In the genomic region with DNA sequence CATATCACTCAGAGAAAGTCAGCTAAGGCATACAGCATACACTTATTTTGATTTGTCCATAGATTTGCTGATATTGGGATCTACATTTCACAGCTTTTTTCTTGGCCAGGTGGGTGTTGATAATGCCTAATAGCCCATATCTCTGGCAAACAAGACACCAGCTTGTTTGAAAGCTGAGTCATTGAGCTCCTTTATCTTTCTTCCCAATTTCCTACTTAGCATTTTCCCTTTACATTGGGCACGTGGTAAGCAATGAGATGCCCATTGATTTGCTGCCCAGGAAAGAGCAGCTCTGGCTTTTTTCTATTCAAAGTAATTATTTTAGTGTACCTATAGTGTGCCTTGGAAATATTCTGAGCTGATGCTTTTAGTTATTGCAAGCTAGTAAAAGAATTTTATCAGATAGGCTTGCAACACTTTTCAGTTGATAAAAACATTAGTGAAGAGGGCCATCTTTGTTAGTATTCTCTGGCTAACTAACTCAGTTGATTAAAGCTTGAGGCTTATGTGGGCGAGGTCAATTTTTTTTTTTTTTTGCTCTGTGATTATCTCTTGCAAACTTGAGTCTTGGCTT, we compare ENCODE assay signal across 14 cellular contexts.
"Had no signal": no experiment of that assay in that cellular context is flagged by ENCODE, and none has a peak within 500 bp of the region (broad histone marks: within the 10 kb centered on the region; RNA-seq: fewer than 3 reads in every experiment).

No MANE protein-coding gene starts in this region.

- DNase-seq: activated B cell treated with CpG ODN at 0.5 μM for 24 hours; activated CD4-positive, alpha-beta T cell treated with anti-CD3 and anti-CD28 coated beads, Interleukin-2, amount 10 ng/mL, durations not matched to agents 7 days and 5 days; activated naive CD4-positive, alpha-beta T cell treated with anti-CD3 and anti-CD28 coated beads for 36 hours; activated naive CD8-positive, alpha-beta T cell treated with anti-CD3 and anti-CD28 coated beads, Interleukin-2, amount 50 U/mL, for 24 hours; aorta; dermis blood vessel endothelial cell; effector memory CD8-positive, alpha-beta T cell; islet precursor cell; naive thymus-derived CD8-positive, alpha-beta T cell; pancreas; stimulated activated CD4-positive, alpha-beta T cell treated with anti-CD3 and anti-CD28 coated beads, Interleukin-2, amount 100 ng/mL, for 48 hours; thyroid gland had no signal

- H3K4me3 ChIP-seq: hepatocyte, pancreas, thyroid gland had no signal

- H3K36me3 ChIP-seq: pancreas, thyroid gland had no signal

- H3K4me2 ChIP-seq: hepatocyte had no signal

- H3K79me2 ChIP-seq: hepatocyte had no signal

- H3K27ac ChIP-seq: epithelial cell of prostate, hepatocyte, pancreas, thyroid gland had no signal

- H3K27me3 ChIP-seq: hepatocyte, pancreas, thyroid gland had no signal
